ENCODE assay signal across 1 cellular context in genomic region chr17:47906443-47906842, GRCh38.
TF ChIP-seq lines count a peak whose summit lies in the region.

No MANE protein-coding gene starts in this region.

TF ChIP-seq in HepG2, 621 proteins besides CTCF, POLR2A, EP300 and RAD21:
- TF ChIP-seq ARID4A (CRISPR knock-in tag; IDR thresholded peaks at IDR 0.05; ENCODE audit: borderline replicate concordance) (no peak), REL (CRISPR knock-in tag; conservative IDR thresholded peaks at IDR 0.05) (no peak), ZNF333 (CRISPR knock-in tag; IDR thresholded peaks at IDR 0.05; ENCODE audit: borderline replicate concordance) (no peak), ZNF329 (CRISPR knock-in tag; IDR thresholded peaks at IDR 0.05; ENCODE audit: low read depth) (no peak), MIXL1 (CRISPR knock-in tag; IDR thresholded peaks at IDR 0.05) (no peak), ZNF773 (CRISPR knock-in tag; IDR thresholded peaks at IDR 0.05; ENCODE audit: borderline replicate concordance) (no peak), KLF12 (CRISPR knock-in tag; IDR thresholded peaks at IDR 0.05; ENCODE audit: borderline replicate concordance) (no peak), DNMT3B (CRISPR knock-in tag; conservative IDR thresholded peaks at IDR 0.05) (no peak), MXD3 (CRISPR knock-in tag; IDR thresholded peaks at IDR 0.05) (no peak), ZNF256 (CRISPR knock-in tag; conservative IDR thresholded peaks at IDR 0.05) (no peak), EED (CRISPR knock-in tag; IDR thresholded peaks at IDR 0.05) (no peak), SAFB2 (CRISPR knock-in tag; IDR thresholded peaks at IDR 0.05; ENCODE audit: borderline replicate concordance, low read depth) (no peak), NFIB (CRISPR knock-in tag; IDR thresholded peaks at IDR 0.05; ENCODE audit: borderline replicate concordance) (no peak), NFE2L2 (IDR thresholded peaks at IDR 0.05; ENCODE audit: low read length) (no peak), HINFP (CRISPR knock-in tag; IDR thresholded peaks at IDR 0.05; ENCODE audit: low read depth) (no peak), MAFK (conservative IDR thresholded peaks at IDR 0.05 in 1 of 2, IDR thresholded peaks at IDR 0.05 in 1 of 2; ENCODE audit: low read length in 2 of 2) (no peak), FOXC1 (CRISPR knock-in tag; IDR thresholded peaks at IDR 0.05; ENCODE audit: borderline replicate concordance) (no peak)
- TF ChIP-seq, protein P1, sequence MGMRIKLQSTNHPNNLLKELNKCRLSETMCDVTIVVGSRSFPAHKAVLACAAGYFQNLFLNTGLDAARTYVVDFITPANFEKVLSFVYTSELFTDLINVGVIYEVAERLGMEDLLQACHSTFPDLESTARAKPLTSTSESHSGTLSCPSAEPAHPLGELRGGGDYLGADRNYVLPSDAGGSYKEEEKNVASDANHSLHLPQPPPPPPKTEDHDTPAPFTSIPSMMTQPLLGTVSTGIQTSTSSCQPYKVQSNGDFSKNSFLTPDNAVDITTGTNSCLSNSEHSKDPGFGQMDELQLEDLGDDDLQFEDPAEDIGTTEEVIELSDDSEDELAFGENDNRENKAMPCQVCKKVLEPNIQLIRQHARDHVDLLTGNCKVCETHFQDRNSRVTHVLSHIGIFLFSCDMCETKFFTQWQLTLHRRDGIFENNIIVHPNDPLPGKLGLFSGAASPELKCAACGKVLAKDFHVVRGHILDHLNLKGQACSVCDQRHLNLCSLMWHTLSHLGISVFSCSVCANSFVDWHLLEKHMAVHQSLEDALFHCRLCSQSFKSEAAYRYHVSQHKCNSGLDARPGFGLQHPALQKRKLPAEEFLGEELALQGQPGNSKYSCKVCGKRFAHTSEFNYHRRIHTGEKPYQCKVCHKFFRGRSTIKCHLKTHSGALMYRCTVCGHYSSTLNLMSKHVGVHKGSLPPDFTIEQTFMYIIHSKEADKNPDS (CRISPR knock-in tag; IDR thresholded peaks at IDR 0.05): no peak
